1 cellular context compared by ENCODE assay signal in genomic region chr1:227257964-227258363, GRCh38.
TF ChIP-seq lines count a peak whose summit lies in the region.

No MANE protein-coding gene starts in this region.

TF ChIP-seq in WTC11, 78 proteins besides CTCF, POLR2A, EP300 and RAD21 (continued from another document):
- no peak for TF ChIP-seq ZNF281 (CRISPR knock-in tag; IDR thresholded peaks at IDR 0.05)
- no peak for TF ChIP-seq GRHL2 (CRISPR knock-in tag; IDR thresholded peaks at IDR 0.05; ENCODE audit: insufficient replicate concordance, severe bottlenecking)
- no peak for TF ChIP-seq JUN (CRISPR knock-in tag; IDR thresholded peaks at IDR 0.05)
- no peak for TF ChIP-seq USF1 (CRISPR knock-in tag; IDR thresholded peaks at IDR 0.05)
- no peak for TF ChIP-seq ZBTB43 (CRISPR knock-in tag; IDR thresholded peaks at IDR 0.05)
